18 cellular contexts compared by ENCODE assay signal in genomic region chr17:144936-145670, GRCh38. TPM values are rescaled to one million over a fixed set of nuclear protein-coding genes. Genes with fewer than 3 reads are reported as not detected.
DNase-seq lines count a peak whose midpoint lies in the region; ATAC-seq and TF ChIP-seq lines count a peak whose summit lies in the region.
"Had no signal": no experiment of that assay in that cellular context is flagged by ENCODE, and none has a peak within 500 bp of the region (broad histone marks: within the 10 kb centered on the region; RNA-seq: fewer than 3 reads in every experiment).

No MANE protein-coding gene starts in this region.

- H3K4me2 ChIP-seq in neuronal stem cell (ENCODE audit: insufficient read depth, low read length, poor library complexity, severe bottlenecking) = no peak overlapping the region

- H3K36me3 ChIP-seq in colonic mucosa (no peaks in the 10 kb centered on the region), neuronal stem cell (replicated peaks in 1 of 2; ENCODE audit: control insufficient read depth in 2 of 2, insufficient read depth in 2 of 2, low read length in 2 of 2) (no peaks in the 10 kb centered on the region)

- H3K79me1 ChIP-seq in neuronal stem cell (ENCODE audit: low read depth, low read length) = no peaks in the 10 kb centered on the region

- H4K91ac ChIP-seq in neuronal stem cell (ENCODE audit: low read depth, low read length, poor library complexity) = no peak overlapping the region

- no peak overlapping the region for H2BK12ac ChIP-seq in neuronal stem cell (ENCODE audit: low read length)

- H3K4me1 ChIP-seq in colonic mucosa (no peaks in the 10 kb centered on the region), neuronal stem cell (ENCODE audit: control insufficient read depth in 2 of 2, insufficient read depth in 1 of 2, low read depth in 1 of 2, low read length in 2 of 2) (peaks cover 0 to 3% of the 10 kb centered on the region in 2 donors)

- DNase-seq in activated naive CD4-positive, alpha-beta T cell treated with anti-CD3 and anti-CD28 coated beads, Interleukin-2, amount 50 U/mL, for 16 hours = peak; percentile 1
- DNase-seq in activated naive CD4-positive, alpha-beta T cell treated with Interleukin-2 at 50 U/mL for 16 hours = no peak
- peak; percentile 12 for DNase-seq in colonic mucosa
- no peak for DNase-seq in neuronal stem cell (ENCODE audit: low spot score)
- DNase-seq in ureter (ENCODE audit: low spot score) = peak; percentile 29
- no peak for DNase-seq in KG1 (lab: John Stamatoyannopoulos, UW)
- DNase-seq in SK-N-DZ (ENCODE audit: low spot score) = no peak
- DNase-seq: Karpas-422, NCI-H1092 treated with DMSO at 0.1 percent for 48 hours, NCI-H2107, NCI-H524, SHP77 treated with DMSO at 0.1 percent for 48 hours had no signal

- no peak overlapping the region for H3K23ac ChIP-seq in neuronal stem cell (ENCODE audit: low read depth, low read length, poor library complexity)

- no peak overlapping the region for H2BK5ac ChIP-seq in neuronal stem cell (ENCODE audit: low read length)

- H3K4ac ChIP-seq in neuronal stem cell (ENCODE audit: low read length) = no peak overlapping the region

- no peak overlapping the region for H3K14ac ChIP-seq in neuronal stem cell (ENCODE audit: low read length)

- intact Hi-C loops in colonic mucosa (cut with DNase I) = no loop called here

- H4K8ac ChIP-seq in neuronal stem cell (ENCODE audit: low read depth, low read length) = no peak overlapping the region

- no peaks in the 10 kb centered on the region for H3K27me3 ChIP-seq in colonic mucosa
- peaks cover 0 to 9% (median 8%) of the 10 kb centered on the region in 3 experiments for H3K27me3 ChIP-seq in neuronal stem cell (ENCODE audit: control insufficient read depth in 3 of 3, insufficient read depth in 3 of 3, low read depth in 1 of 3, low read length in 3 of 3)

- H3K9ac ChIP-seq in colonic mucosa (ENCODE audit: low read depth in 2 of 2, low read length in 2 of 2) (no peak overlapping the region), neuronal stem cell (ENCODE audit: low read depth, low read length, poor library complexity) (peak overlapping the region; percentile 73)

- H3K18ac ChIP-seq in neuronal stem cell (ENCODE audit: low read length) = peak overlapping the region; percentile 45

- no peak for TF ChIP-seq CTCF in colonic mucosa (IDR thresholded peaks at IDR 0.05)

- H3K9me3 ChIP-seq in colonic mucosa (no peaks in the 10 kb centered on the region), neuronal stem cell (replicated peaks in 1 of 2; ENCODE audit: control insufficient read depth in 2 of 2, insufficient read depth in 1 of 2, low read depth in 1 of 2, low read length in 2 of 2) (no peaks in the 10 kb centered on the region)
- H3K9me3 ChIP-seq: left lung, spleen had no signal

- H3K4me3 ChIP-seq in colonic mucosa = no peak overlapping the region
- H3K4me3 ChIP-seq in neuronal stem cell (ENCODE audit: low read length in 2 of 2) = no peak overlapping the region
- H3K4me3 ChIP-seq: left lung had no signal

- no peak for ATAC-seq in GM18873 (IDR thresholded peaks at IDR 0.05; ENCODE audit: low FRiP score, unreplicated experiment)
- ATAC-seq: esophagus mucosa, left lung had no signal

- no CpG with 5 or more reads among the region's 7 CpGs for WGBS in neuronal stem cell (ENCODE audit: extremely low coverage in 2 of 2, insufficient read length in 2 of 2, insufficient replicate concordance in 1 of 2), 2 donors

- H2AK5ac ChIP-seq in neuronal stem cell (ENCODE audit: low read depth, low read length) = no peak overlapping the region

- H2AFZ ChIP-seq in neuronal stem cell (ENCODE audit: low read length) = no peak overlapping the region

- H2BK120ac ChIP-seq in neuronal stem cell (ENCODE audit: low read depth, low read length) = no peak overlapping the region

- H3K27ac ChIP-seq in colonic mucosa (no peak overlapping the region), neuronal stem cell (replicated peaks; ENCODE audit: low read length) (no peak overlapping the region)
- H3K27ac ChIP-seq: left lung had no signal

- H2BK15ac ChIP-seq in neuronal stem cell (ENCODE audit: low read length) = peak overlapping the region; percentile 96

RNA-seq across cellular contexts. Expression of gene SCGB1C2, which starts 7.7 kb away (rescaled TPM):
- total RNA-seq in colonic mucosa (not detected), ureter (not detected)
- not detected for polyA plus RNA-seq in neuronal stem cell (2013, experiment 1 of 2)
- not detected for polyA plus RNA-seq in neuronal stem cell (2013, experiment 2 of 2)
- polyA plus RNA-seq in SK-N-DZ (2014; cell fraction: cytosol; rRNA removed) = not detected in 2 replicates
- not detected in 2 replicates for polyA plus RNA-seq in SK-N-DZ (2014; cell fraction: nucleus; rRNA removed)
- total RNA-seq: esophagus mucosa, HT-29, left lung, myocyte, spleen had no signal
- polyA plus RNA-seq: spleen had no signal

RNA-seq across cellular contexts. Expression of gene DOC2B, which starts 36.3 kb away (rescaled TPM):
- total RNA-seq in colonic mucosa (1 to 10 TPM; 1.3 to 4.4 TPM), ureter (23.5 TPM)
- polyA plus RNA-seq in neuronal stem cell (2013, experiment 1 of 2) = 5.0 TPM
- polyA plus RNA-seq in neuronal stem cell (2013, experiment 2 of 2) = 4.9 TPM
- polyA plus RNA-seq in SK-N-DZ (2014; cell fraction: cytosol; rRNA removed) = 11.6 and 13.7 TPM in 2 replicates
- polyA plus RNA-seq in SK-N-DZ (2014; cell fraction: nucleus; rRNA removed) = 7.9 and 11.5 TPM in 2 replicates
- total RNA-seq: HT-29 had no signal

Comparison
In these comparisons a context has a peak if more than half of its experiments do, and no peak if none do; other contexts are left out.
1. DNase-seq: peak in activated naive CD4-positive, alpha-beta T cell treated with anti-CD3 and anti-CD28 coated beads, Interleukin-2, amount 50 U/mL, for 16 hours (single experiment), colonic mucosa (single experiment) and ureter (single experiment); none in activated naive CD4-positive, alpha-beta T cell treated with Interleukin-2 at 50 U/mL for 16 hours (single experiment), neuronal stem cell (single experiment), KG1 (single experiment) and SK-N-DZ (single experiment).